14 cellular contexts compared by ENCODE assay signal in the genomic region with DNA sequence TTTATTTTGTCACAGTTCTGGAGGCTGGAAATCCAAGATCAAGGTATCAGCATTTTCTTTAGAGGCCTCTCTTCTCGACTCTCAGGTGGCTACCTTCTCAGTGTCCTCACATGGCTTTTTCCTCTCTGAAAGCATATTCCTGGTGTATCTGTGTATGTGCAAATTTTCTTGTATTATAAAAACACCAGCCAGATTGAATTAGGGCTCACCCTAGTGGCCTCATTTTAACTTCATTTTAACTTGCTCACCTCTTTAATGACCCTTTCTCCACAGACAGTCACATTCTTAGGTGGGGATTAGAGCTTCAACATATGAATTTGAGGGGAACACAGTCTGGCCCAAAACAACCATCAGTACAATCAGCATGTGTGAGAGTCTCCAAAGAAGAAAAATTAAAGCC.
DNase-seq lines count a peak whose midpoint lies in the region; ATAC-seq and TF ChIP-seq lines count a peak whose summit lies in the region.
"Had no signal": no experiment of that assay in that cellular context is flagged by ENCODE, and none has a peak within 500 bp of the region (broad histone marks: within the 10 kb centered on the region; RNA-seq: fewer than 3 reads in every experiment).

No MANE protein-coding gene starts in this region.

- H3K27ac Mint-ChIP-seq in natural killer cell treated with Interleukin-12 subunit alpha and Interleukin-12 subunit beta and Interleukin-15 and Interleukin-18, amount 100 ng/mL, for 72 hours: no peak overlapping the region
- H3K27ac Mint-ChIP-seq: activated naive CD8-positive, alpha-beta T cell treated with anti-CD3 and anti-CD28 coated beads, Interleukin-2, amount 50 U/mL, for 24 hours had no signal

- no peaks in the 10 kb centered on the region for H4K20me1 ChIP-seq in OCI-LY7 (ENCODE audit: insufficient read depth, low read length)

- no peak overlapping the region for H3K4me3 Mint-ChIP-seq in natural killer cell treated with Interleukin-12 subunit alpha and Interleukin-12 subunit beta and Interleukin-15 and Interleukin-18, amount 100 ng/mL, for 72 hours
- H3K4me3 Mint-ChIP-seq: activated naive CD8-positive, alpha-beta T cell treated with anti-CD3 and anti-CD28 coated beads, Interleukin-2, amount 50 U/mL, for 24 hours had no signal

- CTCF ChIA-PET in AG04450 (lab: Charles Lee) (interaction anchor here (0.5 to 1.3 kb wide), 3 partner anchors 191 to 900 kb away, joined by 3 to 6 read pairs (median 6); no protein-coding TSS in a partner anchor), OCI-LY7 (lab: Charles Lee; ENCODE audit: unreplicated experiment) (no interaction called here)

- H3K9me3 ChIP-seq in AG04450 (ENCODE audit: control insufficient read depth, insufficient read depth, low read length) (no peaks in the 10 kb centered on the region), OCI-LY7 (ENCODE audit: low read length) (no peaks in the 10 kb centered on the region)
- H3K9me3 ChIP-seq: pancreas had no signal

- POLR2A ChIA-PET in AG04450 (lab: Yijun Ruan, JAX): no interaction called here
- POLR2A ChIA-PET in OCI-LY7 (lab: Charles Lee): no interaction called here

- no peaks in the 10 kb centered on the region for H3K36me3 Mint-ChIP-seq in natural killer cell treated with Interleukin-12 subunit alpha and Interleukin-12 subunit beta and Interleukin-15 and Interleukin-18, amount 100 ng/mL, for 72 hours

- no peaks in the 10 kb centered on the region for H3K27me3 ChIP-seq in AG04450 (ENCODE audit: control insufficient read depth, insufficient read depth, low read length)
- H3K27me3 ChIP-seq: pancreas had no signal

- peaks cover 4% of the 10 kb centered on the region for H3K9me3 Mint-ChIP-seq in natural killer cell treated with Interleukin-12 subunit alpha and Interleukin-12 subunit beta and Interleukin-15 and Interleukin-18, amount 100 ng/mL, for 72 hours
- H3K9me3 Mint-ChIP-seq: activated naive CD8-positive, alpha-beta T cell treated with anti-CD3 and anti-CD28 coated beads, Interleukin-2, amount 50 U/mL, for 24 hours had no signal

- no peaks in the 10 kb centered on the region for H3K9me2 ChIP-seq in OCI-LY7 (ENCODE audit: insufficient read depth, low read length)

- no peaks in the 10 kb centered on the region for H3K4me1 ChIP-seq in OCI-LY7 (ENCODE audit: insufficient read depth, low read length, poor library complexity, severe bottlenecking)
- H3K4me1 ChIP-seq: pancreas had no signal

- H3K36me3 ChIP-seq in OCI-LY7 (ENCODE audit: insufficient read depth, low read length): no peaks in the 10 kb centered on the region
- H3K36me3 ChIP-seq: pancreas had no signal

- no TSS peak for BruUV-seq in OCI-LY7 (replicated peaks; lab: Mats Ljungman, UMichigan)

- H2AFZ ChIP-seq in OCI-LY7 (ENCODE audit: low read length): no peak overlapping the region

- no peak overlapping the region for H3K4me2 ChIP-seq in OCI-LY7 (ENCODE audit: low read length)

- no peak overlapping the region for H3K27ac ChIP-seq in AG04450 (ENCODE audit: low read depth, low read length)
- H3K27ac ChIP-seq in OCI-LY7 (ENCODE audit: low read depth, low read length, poor library complexity, severe bottlenecking): no peak overlapping the region
- H3K27ac ChIP-seq: pancreas had no signal

- TF ChIP-seq CTCF in AG04450 (IDR thresholded peaks at IDR 0.05; ENCODE audit: low read depth, low read length) (peak; percentile 50), OCI-LY7 (conservative IDR thresholded peaks at IDR 0.05; ENCODE audit: low read length) (peak; percentile 63), epithelial cell of proximal tubule (conservative IDR thresholded peaks at IDR 0.05; ENCODE audit: low read depth, low read length) (peak; percentile 25)

- no peaks in the 10 kb centered on the region for H3K27me3 Mint-ChIP-seq in natural killer cell treated with Interleukin-12 subunit alpha and Interleukin-12 subunit beta and Interleukin-15 and Interleukin-18, amount 100 ng/mL, for 72 hours
- H3K27me3 Mint-ChIP-seq: activated naive CD8-positive, alpha-beta T cell treated with anti-CD3 and anti-CD28 coated beads, Interleukin-2, amount 50 U/mL, for 24 hours had no signal

- no peaks in the 10 kb centered on the region for H3K4me1 Mint-ChIP-seq in natural killer cell treated with Interleukin-12 subunit alpha and Interleukin-12 subunit beta and Interleukin-15 and Interleukin-18, amount 100 ng/mL, for 72 hours (ENCODE audit: low read depth in 2 of 2)
- H3K4me1 Mint-ChIP-seq: activated naive CD8-positive, alpha-beta T cell treated with anti-CD3 and anti-CD28 coated beads, Interleukin-2, amount 50 U/mL, for 24 hours had no signal

- intact Hi-C loops in OCI-LY7 (cut with micrococcal nuclease; ENCODE audit: unreplicated experiment): no loop called here

- no peak for ATAC-seq in natural killer cell treated with Interleukin-12 subunit alpha and Interleukin-12 subunit beta and Interleukin-15 and Interleukin-18, amount 100 ng/mL, for 72 hours
- ATAC-seq: activated naive CD8-positive, alpha-beta T cell treated with anti-CD3 and anti-CD28 coated beads, Interleukin-2, amount 50 U/mL, for 24 hours; pancreas had no signal

- no peaks in the 10 kb centered on the region for H3K79me2 ChIP-seq in OCI-LY7 (ENCODE audit: insufficient read depth, low read depth, low read length)

- no peak for DNase-seq in AG04450 (ENCODE audit: low read depth, low spot score)
- DNase-seq in GM04504 (ENCODE audit: low read depth): peak; percentile 4
- DNase-seq in OCI-LY7 (ENCODE audit: low spot score): no peak
- no peak for DNase-seq in epithelial cell of proximal tubule (ENCODE audit: low read depth)
- no peak for DNase-seq in activated CD4-positive, alpha-beta T cell treated with anti-CD3 and anti-CD28 coated beads, Interleukin-2, amount 50 U/mL, for 4 hours
- no peak for DNase-seq in NCI-H2171 treated with DMSO at 0.1 percent for 48 hours (lab: John Stamatoyannopoulos, UW)
- DNase-seq in natural killer cell treated with Interleukin-12 subunit alpha and Interleukin-12 subunit beta and Interleukin-15 and Interleukin-18, amount 100 ng/mL, for 72 hours (ENCODE audit: low spot score): no peak
- DNase-seq in middle frontal gyrus (ENCODE audit: extremely low spot score, low spot score): no peak
- DNase-seq: activated naive CD8-positive, alpha-beta T cell treated with anti-CD3 and anti-CD28 coated beads, Interleukin-2, amount 50 U/mL, for 24 hours; mesendoderm; NCI-H1092 treated with DMSO at 0.1 percent for 48 hours; NK-92 treated with Interleukin-12 subunit alpha and Interleukin-12 subunit beta, amount 100 ng/mL, for 24 hours; pancreas; T-helper 9 cell had no signal

- H3K4me3 ChIP-seq in AG04450 (ENCODE audit: low read depth, low read length) (no peak overlapping the region), OCI-LY7 (ENCODE audit: low read depth, low read length, poor library complexity, severe bottlenecking) (no peak overlapping the region), epithelial cell of proximal tubule (ENCODE audit: low read depth, low read length) (no peak overlapping the region)
- H3K4me3 ChIP-seq: pancreas had no signal
